In genomic region chr4:47219586-47219985, GRCh38 we compare ENCODE assay signal across 30 cellular contexts.
"Had no signal": no experiment of that assay in that cellular context is flagged by ENCODE, and none has a peak within 500 bp of the region (broad histone marks: within the 10 kb centered on the region; RNA-seq: fewer than 3 reads in every experiment).

No MANE protein-coding gene starts in this region.

- DNase-seq: activated CD4-positive, alpha-beta memory T cell treated with anti-CD3 and anti-CD28 coated beads, Interleukin-2, amount 10 ng/mL, durations not matched to agents 7 days and 5 days; activated CD4-positive, alpha-beta T cell treated with anti-CD3 and anti-CD28 coated beads for 1 hour; activated CD4-positive, alpha-beta T cell treated with anti-CD3 and anti-CD28 coated beads for 48 hours; activated CD4-positive, CD25-positive, alpha-beta regulatory T cell; activated CD8-positive, alpha-beta memory T cell treated with anti-CD3 and anti-CD28 coated beads for 24 hours; activated CD8-positive, alpha-beta memory T cell treated with anti-CD3 and anti-CD28 coated beads, Interleukin-2, amount 10 ng/mL, durations not matched to agents 7 days and 5 days; activated CD8-positive, alpha-beta memory T cell treated with anti-CD3 and anti-CD28 coated beads, Interleukin-2, amount 50 U/mL, for 48 hours; activated effector memory CD4-positive, alpha-beta T cell treated with anti-CD3 and anti-CD28 coated beads, Interleukin-2, amount 50 U/mL, for 16 hours; activated naive CD4-positive, alpha-beta T cell; activated naive CD4-positive, alpha-beta T cell treated with anti-CD3 and anti-CD28 coated beads, Interleukin-2, amount 50 U/mL, for 16 hours; activated naive CD8-positive, alpha-beta T cell treated with anti-CD3 and anti-CD28 coated beads for 36 hours; activated T-cell treated with anti-CD3 and anti-CD28 coated beads, Interleukin-2, amount 50 U/mL, for 48 hours; body of pancreas; MM.1S; NCI-H1048; NCI-H1436 treated with DMSO at 0.1 percent for 48 hours; NCI-H1694 treated with DMSO at 0.1 percent for 48 hours; NCI-H2029; NCI-H345; NCI-H524 treated with DMSO at 0.1 percent for 48 hours; NK-92 treated with Interleukin-12 subunit alpha and Interleukin-12 subunit beta, amount 100 ng/mL, for 24 hours; PC-9; Right ventricle myocardium superior; SW 1271; T1000; WERI-Rb-1 had no signal

- H3K36me3 ChIP-seq: breast epithelium, WERI-Rb-1 had no signal

- H3K27me3 ChIP-seq: body of pancreas, breast epithelium had no signal

- H3K9ac ChIP-seq: KMS-11 had no signal

- H2AFZ ChIP-seq: PC-9 had no signal

- ATAC-seq: activated CD8-positive, alpha-beta memory T cell treated with anti-CD3 and anti-CD28 coated beads, Interleukin-2, amount 10 ng/mL, durations not matched to agents 7 days and 5 days; activated T-helper 17 cell treated with anti-CD3 and anti-CD28 coated beads, Interleukin-2, amount 50 U/mL, for 72 hours; body of pancreas had no signal

- H3K27ac ChIP-seq: body of pancreas, breast epithelium, KMS-11, PC-9, RWPE1, WERI-Rb-1 had no signal

- H3K4me3 ChIP-seq: body of pancreas, breast epithelium, PC-9 had no signal

- H3K9me3 ChIP-seq: body of pancreas, breast epithelium had no signal

- H3K4me1 ChIP-seq: body of pancreas, breast epithelium had no signal

- H3K4me2 ChIP-seq: KMS-11, PC-9 had no signal
